ENCODE assay signal across 7 cellular contexts in the genomic region with DNA sequence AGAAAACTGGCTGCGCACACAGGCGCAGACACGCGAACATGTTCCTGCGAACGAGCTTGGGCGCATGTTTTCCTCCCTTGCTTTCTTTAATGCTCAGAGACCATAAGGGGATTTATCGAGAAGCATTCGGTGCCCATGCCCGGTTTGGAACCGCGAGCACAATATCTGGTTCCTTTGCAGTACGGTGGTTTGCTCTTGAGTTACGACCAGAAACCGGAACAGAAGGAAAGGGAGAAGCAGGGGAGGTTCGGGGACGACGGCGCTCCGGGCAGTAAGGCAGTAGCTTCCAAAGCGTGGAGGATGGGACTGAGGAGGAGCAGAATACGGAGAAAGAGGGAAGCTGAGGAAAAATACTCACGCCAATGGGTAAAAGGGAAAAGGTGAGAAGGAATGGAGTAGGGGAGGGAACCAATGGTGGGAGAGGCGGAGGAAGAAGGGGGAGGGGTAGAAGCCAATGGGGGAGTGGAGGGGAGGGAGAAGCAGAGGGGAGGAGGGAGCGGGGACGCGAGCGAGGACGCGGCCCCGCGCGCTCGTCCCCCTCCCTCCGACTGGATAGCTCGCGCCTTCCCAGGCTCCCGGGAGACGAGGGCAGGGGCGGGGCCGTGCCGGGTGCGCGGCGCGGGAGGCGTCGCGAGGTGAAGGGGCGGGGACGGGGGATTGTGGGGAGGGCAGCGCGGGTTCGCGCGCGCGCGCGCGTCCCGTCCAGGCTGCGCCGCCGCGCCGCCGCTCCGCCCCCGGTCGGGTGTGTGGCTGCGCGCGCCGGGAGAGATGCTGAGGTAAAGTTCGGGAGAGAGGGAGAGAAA.
A peak's percentile ranks its signal among the peaks of the same experiment; 100 is the strongest.
DNase-seq lines count a peak whose midpoint lies in the region; ATAC-seq and TF ChIP-seq lines count a peak whose summit lies in the region.

No MANE protein-coding gene starts in this region.

- DNase-seq in NCI-H2081 treated with DMSO at 0.1 percent for 48 hours (lab: John Stamatoyannopoulos, UW) (peak; percentile 83), caudate nucleus (lab: John Stamatoyannopoulos, UW) (peak; percentile 32 to 98 (median 95)), inferior parietal cortex (ENCODE audit: extremely low spot score) (peak; percentile 87), smooth muscle cell of the brain vasculature (ENCODE audit: low read depth, low spot score) (peak; percentile 92)

- peak; percentile 38 for ATAC-seq in GM18519 (IDR thresholded peaks at IDR 0.05; ENCODE audit: low FRiP score, unreplicated experiment)
- ATAC-seq in HG02981 (IDR thresholded peaks at IDR 0.05; ENCODE audit: unreplicated experiment), result peak; percentile 40

- no peak for TF ChIP-seq CTCF in WI38 (IDR thresholded peaks at IDR 0.05; ENCODE audit: low read depth, low read length)

- H3K27ac ChIP-seq in caudate nucleus (ENCODE audit: low read depth, low read length), result peak overlapping the region; percentile 100

- peak overlapping the region; percentile 95 for H3K4me3 ChIP-seq in WI38 (ENCODE audit: low read depth, low read length)

Comparison
In these comparisons a context has a peak if more than half of its experiments do, and no peak if none do; other contexts are left out.
1. Peak in every context shown above with its lines: DNase-seq, ATAC-seq, H3K4me3 ChIP-seq and H3K27ac ChIP-seq.